In the genomic region with DNA sequence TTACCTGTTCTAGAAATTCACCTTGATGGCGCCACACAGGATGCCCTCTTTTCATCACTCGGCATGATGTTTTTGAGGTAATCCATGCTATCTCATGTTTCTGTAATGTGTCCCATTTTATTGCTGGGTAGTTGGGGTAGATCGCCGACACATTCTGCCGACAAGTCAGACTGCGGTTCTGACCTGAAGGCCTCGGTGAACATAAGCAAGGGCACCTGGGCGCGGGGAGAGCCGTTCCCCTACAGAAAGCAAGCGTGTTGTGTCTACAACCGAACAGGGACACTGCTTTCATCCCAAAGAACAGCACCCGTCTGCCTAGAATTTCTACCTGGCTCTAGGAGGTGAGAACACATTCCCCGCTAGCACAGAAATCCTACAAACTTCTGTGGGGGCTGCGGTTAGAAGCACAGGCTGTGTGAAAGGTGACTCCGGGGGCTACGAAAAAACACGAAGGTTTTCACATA, we compare ENCODE assay signal across 8 cellular contexts.
DNase-seq lines count a peak whose midpoint lies in the region; ATAC-seq, FAIRE-seq and TF ChIP-seq lines count a peak whose summit lies in the region.

No MANE protein-coding gene starts in this region.

- H3K27ac ChIP-seq in left ventricle myocardium inferior (replicated peaks) (peak overlapping the region; percentile 83), astrocyte (ENCODE audit: low read depth, low read length) (no peak overlapping the region), lower lobe of right lung (peak overlapping the region; percentile 91), vagina (peak overlapping the region; percentile 84)

- no peak for FAIRE-seq in astrocyte (lab: Jason Lieb, UNC)

- no peaks in the 10 kb centered on the region for H3K9me3 ChIP-seq in left ventricle myocardium inferior (replicated peaks)
- H3K9me3 ChIP-seq in astrocyte (ENCODE audit: insufficient read depth, low read depth, low read length), result peaks cover 3% of the 10 kb centered on the region
- no peaks in the 10 kb centered on the region for H3K9me3 ChIP-seq in lower lobe of right lung
- H3K9me3 ChIP-seq in vagina, result no peaks in the 10 kb centered on the region

- H3K4me1 ChIP-seq in left ventricle myocardium inferior (peaks cover 18% of the 10 kb centered on the region), astrocyte (ENCODE audit: insufficient read depth, low read length) (peaks cover 6% of the 10 kb centered on the region), lower lobe of right lung (peaks cover 12% of the 10 kb centered on the region), vagina (peaks cover 32% of the 10 kb centered on the region)

- H3K27me3 Mint-ChIP-seq in astrocyte (ENCODE audit: low read depth, unreplicated experiment), result peaks cover 13% of the 10 kb centered on the region

- no peak overlapping the region for H3K27ac Mint-ChIP-seq in astrocyte (ENCODE audit: unreplicated experiment)

- H3K4me3 Mint-ChIP-seq in astrocyte (ENCODE audit: unreplicated experiment), result peak overlapping the region; percentile 82

- intact Hi-C loops in left ventricle myocardium inferior (cut with micrococcal nuclease), result no loop called here
- intact Hi-C loops in left cardiac atrium (cut with DNase I), result no loop called here
- intact Hi-C loops in lower lobe of right lung (cut with DNase I), result no loop called here
- intact Hi-C loops in vagina (cut with DNase I), result no loop called here

- DNase-seq in left ventricle myocardium inferior (no peak), left cardiac atrium (no peak), astrocyte (ENCODE audit: low read depth) (no peak), lower lobe of right lung (no peak), vagina (ENCODE audit: extremely low spot score in 2 of 2) (no peak), NCI-H226 (no peak), amygdala (lab: John Stamatoyannopoulos, UW) (no peak)

- H3K27me3 ChIP-seq in left ventricle myocardium inferior (ENCODE audit: low read depth) (peaks cover 30% of the 10 kb centered on the region), astrocyte (ENCODE audit: insufficient read depth, low read length) (peaks cover 16% of the 10 kb centered on the region), lower lobe of right lung (ENCODE audit: low read depth) (peaks cover 10% of the 10 kb centered on the region), vagina (no peaks in the 10 kb centered on the region)

- H3K4me1 Mint-ChIP-seq in astrocyte (ENCODE audit: low read depth, unreplicated experiment), result no peaks in the 10 kb centered on the region

- ATAC-seq in left cardiac atrium, result no peak
- ATAC-seq in lower lobe of right lung, result no peak
- ATAC-seq in HG03280 (IDR thresholded peaks at IDR 0.05; ENCODE audit: unreplicated experiment), result no peak

- no peaks in the 10 kb centered on the region for H3K36me3 Mint-ChIP-seq in astrocyte (ENCODE audit: low read depth, unreplicated experiment)

- no peaks in the 10 kb centered on the region for H3K79me2 ChIP-seq in astrocyte (ENCODE audit: insufficient read depth, low read length)

- TF ChIP-seq CTCF in left ventricle myocardium inferior (IDR thresholded peaks at IDR 0.05; ENCODE audit: borderline replicate concordance) (no peak), astrocyte (IDR thresholded peaks at IDR 0.05; ENCODE audit: insufficient read depth, low read depth, low read length) (no peak), lower lobe of right lung (IDR thresholded peaks at IDR 0.05) (no peak), vagina (IDR thresholded peaks at IDR 0.05) (no peak)

- H3K36me3 ChIP-seq in left ventricle myocardium inferior (no peaks in the 10 kb centered on the region), astrocyte (ENCODE audit: insufficient read depth, low read length) (no peaks in the 10 kb centered on the region), lower lobe of right lung (no peaks in the 10 kb centered on the region), vagina (no peaks in the 10 kb centered on the region)

- TF ChIP-seq POLR2A in vagina (IDR thresholded peaks at IDR 0.05), result no peak

- H2AFZ ChIP-seq in astrocyte (ENCODE audit: low read depth, low read length), result peak overlapping the region; percentile 14

- peak overlapping the region; percentile 96 for H3K4me2 ChIP-seq in astrocyte (ENCODE audit: low read length)

- H3K4me3 ChIP-seq in left ventricle myocardium inferior (peak overlapping the region; percentile 75), astrocyte (ENCODE audit: insufficient read depth, low read depth, low read length) (peak overlapping the region; percentile 67), lower lobe of right lung (peak overlapping the region; percentile 58), vagina (peak overlapping the region; percentile 53 to 57)

- peaks cover 3% of the 10 kb centered on the region for H3K9me3 Mint-ChIP-seq in astrocyte (ENCODE audit: unreplicated experiment)

- H3K9ac ChIP-seq in astrocyte (ENCODE audit: low read length), result peak overlapping the region; percentile 97

- no peaks in the 10 kb centered on the region for H4K20me1 ChIP-seq in astrocyte (ENCODE audit: insufficient read depth, low read length)
